Comparison of ENCODE assay signal across 1 cellular context in the genomic region with DNA sequence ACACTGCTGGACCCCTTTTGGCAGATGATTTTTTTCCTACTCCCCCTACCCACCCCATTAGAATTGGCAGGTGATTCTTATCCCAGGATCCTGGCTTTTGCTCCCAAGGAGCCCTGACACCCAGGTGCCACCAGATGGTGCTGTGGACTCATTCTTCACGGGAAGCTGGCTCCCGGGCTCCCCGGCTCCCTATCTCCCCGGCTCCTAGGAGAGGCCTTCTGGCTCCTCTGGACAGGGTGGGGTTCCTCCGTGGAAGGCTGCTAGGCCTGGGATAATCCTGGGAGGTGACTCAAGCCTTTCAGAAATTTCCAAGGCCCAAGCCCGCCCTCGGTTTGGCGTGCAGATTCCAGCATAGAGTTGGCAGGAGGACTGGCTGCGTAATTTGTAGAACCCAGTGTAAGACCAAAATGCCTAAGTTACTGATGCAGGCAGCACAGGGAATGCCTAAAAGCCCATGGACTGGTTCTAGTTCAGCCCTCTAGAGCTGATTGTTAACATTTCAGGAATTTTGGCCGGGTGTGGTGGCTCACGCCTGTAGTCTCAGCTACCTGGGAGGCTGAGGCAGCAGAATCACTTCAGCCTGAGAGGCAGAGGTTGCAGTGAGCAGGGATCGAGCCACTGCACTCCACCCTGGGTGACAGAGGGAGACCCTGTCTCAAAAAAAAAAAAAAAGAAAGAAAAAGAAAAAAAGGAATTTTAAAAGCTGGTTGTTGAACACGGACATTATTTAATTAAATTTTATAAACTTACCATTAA.
TF ChIP-seq lines count a peak whose summit lies in the region.

No MANE protein-coding gene starts in this region.

TF ChIP-seq in SK-N-SH, 30 proteins besides CTCF, POLR2A, EP300 and RAD21 (continued from another document):
- TF ChIP-seq, protein P1, sequence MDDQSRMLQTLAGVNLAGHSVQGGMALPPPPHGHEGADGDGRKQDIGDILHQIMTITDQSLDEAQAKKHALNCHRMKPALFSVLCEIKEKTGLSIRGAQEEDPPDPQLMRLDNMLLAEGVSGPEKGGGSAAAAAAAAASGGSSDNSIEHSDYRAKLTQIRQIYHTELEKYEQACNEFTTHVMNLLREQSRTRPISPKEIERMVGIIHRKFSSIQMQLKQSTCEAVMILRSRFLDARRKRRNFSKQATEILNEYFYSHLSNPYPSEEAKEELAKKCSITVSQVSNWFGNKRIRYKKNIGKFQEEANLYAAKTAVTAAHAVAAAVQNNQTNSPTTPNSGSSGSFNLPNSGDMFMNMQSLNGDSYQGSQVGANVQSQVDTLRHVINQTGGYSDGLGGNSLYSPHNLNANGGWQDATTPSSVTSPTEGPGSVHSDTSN (IDR thresholded peaks at IDR 0.05): no peak
- TF ChIP-seq SMC3 (IDR thresholded peaks at IDR 0.05; ENCODE audit: low read depth, low read length) (peak; percentile 94), EZH2phosphoT487 (IDR thresholded peaks at IDR 0.05; ENCODE audit: borderline replicate concordance, low read depth) (no peak), RCOR1 (IDR thresholded peaks at IDR 0.05; ENCODE audit: low read length) (0 out of 2 replicates have a peak, but pooled peaks have one; percentile 56), MXI1 (IDR thresholded peaks at IDR 0.05; ENCODE audit: low read depth, low read length) (no peak), TAF1 (IDR thresholded peaks at IDR 0.05; ENCODE audit: borderline replicate concordance, low read depth, low read length) (peak; percentile 29; the same call in 1 of the 2 replicates), TEAD4 (IDR thresholded peaks at IDR 0.05; ENCODE audit: borderline replicate concordance, insufficient read depth) (no peak)
- TF ChIP-seq, protein P2, sequence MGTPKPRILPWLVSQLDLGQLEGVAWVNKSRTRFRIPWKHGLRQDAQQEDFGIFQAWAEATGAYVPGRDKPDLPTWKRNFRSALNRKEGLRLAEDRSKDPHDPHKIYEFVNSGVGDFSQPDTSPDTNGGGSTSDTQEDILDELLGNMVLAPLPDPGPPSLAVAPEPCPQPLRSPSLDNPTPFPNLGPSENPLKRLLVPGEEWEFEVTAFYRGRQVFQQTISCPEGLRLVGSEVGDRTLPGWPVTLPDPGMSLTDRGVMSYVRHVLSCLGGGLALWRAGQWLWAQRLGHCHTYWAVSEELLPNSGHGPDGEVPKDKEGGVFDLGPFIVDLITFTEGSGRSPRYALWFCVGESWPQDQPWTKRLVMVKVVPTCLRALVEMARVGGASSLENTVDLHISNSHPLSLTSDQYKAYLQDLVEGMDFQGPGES (IDR thresholded peaks at IDR 0.05; ENCODE audit: low read depth, low read length): no peak
TF ChIP-seq in SK-N-SH: peak in this region for 4.
